10 cellular contexts compared by ENCODE assay signal in the genomic region with DNA sequence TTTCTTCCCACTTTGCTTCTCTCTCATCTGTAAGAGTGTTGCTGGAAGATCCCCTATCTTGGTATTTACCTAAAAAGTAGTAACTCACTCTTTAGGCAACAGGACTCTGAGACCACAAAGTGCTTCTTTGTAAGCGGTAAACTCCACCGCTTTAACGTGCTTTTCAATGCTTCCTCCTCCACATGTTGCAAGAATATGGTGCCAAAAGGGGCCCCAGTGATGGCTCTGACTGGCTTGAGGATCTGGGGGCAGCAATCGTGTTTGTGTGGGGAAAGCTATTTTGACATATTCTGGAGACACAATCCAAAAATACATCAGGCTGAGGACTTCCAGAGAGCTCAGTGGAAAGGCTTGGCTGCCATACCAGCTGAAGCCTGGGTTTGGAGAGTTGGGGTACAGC. TPM values are rescaled to one million over a fixed set of nuclear protein-coding genes. Genes with fewer than 3 reads are reported as not detected.
DNase-seq lines count a peak whose midpoint lies in the region; TF ChIP-seq lines count a peak whose summit lies in the region.
"Had no signal": no experiment of that assay in that cellular context is flagged by ENCODE, and none has a peak within 500 bp of the region (broad histone marks: within the 10 kb centered on the region; RNA-seq: fewer than 3 reads in every experiment).

No MANE protein-coding gene starts in this region.

- H3K36me3 Mint-ChIP-seq in MCF 10A (ENCODE audit: insufficient read depth, unreplicated experiment), result peaks cover 33% of the 10 kb centered on the region

- dilution Hi-C loops in mammary epithelial cell (cut with HindIII; ENCODE audit: low sequenced_read_pairs), result no loop called here

- peaks cover 33% of the 10 kb centered on the region; the same call in 1 of the 2 replicates for H3F3A ChIP-seq in PC-9 (ENCODE audit: insufficient read depth, low read depth)

- H3K4me3 ChIP-seq in mammary epithelial cell (replicated peaks in 1 of 3; ENCODE audit: insufficient read depth in 1 of 3, low read depth in 2 of 3, low read length in 3 of 3) (no peak overlapping the region), SK-N-MC (no peak overlapping the region), fibroblast of villous mesenchyme (ENCODE audit: low read depth, low read length) (no peak overlapping the region), tibial artery (no peak overlapping the region), PC-9 (no peak overlapping the region)

- H3K27me3 ChIP-seq in mammary epithelial cell (ENCODE audit: insufficient read depth, low read length) (no peaks in the 10 kb centered on the region), tibial artery (no peaks in the 10 kb centered on the region), PC-9 (ENCODE audit: insufficient read depth, low read depth) (no peaks in the 10 kb centered on the region)

- H3K4me1 ChIP-seq in mammary epithelial cell (ENCODE audit: insufficient read depth, low read length) (peaks cover 28% of the 10 kb centered on the region), tibial artery (peaks cover 0 to 42% (median 29%) of the 10 kb centered on the region in 4 donors), PC-9 (replicated peaks; ENCODE audit: insufficient read depth) (peaks cover 22% of the 10 kb centered on the region)

- BruUV-seq in MCF 10A (replicated peaks; lab: Mats Ljungman, UMichigan) (no TSS peak), mammary epithelial cell (replicated peaks; lab: Mats Ljungman, UMichigan) (no TSS peak), PC-9 (replicated peaks; lab: Mats Ljungman, UMichigan) (no TSS peak)

- H3K9ac ChIP-seq in mammary epithelial cell (ENCODE audit: insufficient read depth, low read length) (no peak overlapping the region), SK-N-MC (ENCODE audit: insufficient read length) (no peak overlapping the region)

- H3K36me3 ChIP-seq in mammary epithelial cell (ENCODE audit: insufficient read depth, low read length), result peaks cover 11% of the 10 kb centered on the region
- peaks cover 38% of the 10 kb centered on the region for H3K36me3 ChIP-seq in SK-N-MC (ENCODE audit: insufficient read depth, low read length)
- peaks cover 0 to 14% (median 0%) of the 10 kb centered on the region in 3 donors for H3K36me3 ChIP-seq in tibial artery
- peaks cover 33% of the 10 kb centered on the region for H3K36me3 ChIP-seq in PC-9 (ENCODE audit: low read depth)

- no peak for TF ChIP-seq CTCF in MCF 10A (IDR thresholded peaks at IDR 0.05; ENCODE audit: unreplicated experiment)
- no peak for TF ChIP-seq CTCF in mammary epithelial cell (conservative IDR thresholded peaks at IDR 0.05 in 1 of 2, IDR thresholded peaks at IDR 0.05 in 1 of 2; ENCODE audit: extremely low read depth in 1 of 2, insufficient read depth in 1 of 2, low read depth in 1 of 2, low read length in 2 of 2)
- no peak for TF ChIP-seq CTCF in fibroblast of villous mesenchyme (IDR thresholded peaks at IDR 0.05; ENCODE audit: insufficient read depth, low read depth, low read length)
- no peak for TF ChIP-seq CTCF in tibial artery (IDR thresholded peaks at IDR 0.05)
- no peak for TF ChIP-seq CTCF in PC-9 (conservative IDR thresholded peaks at IDR 0.05)

- H3K27ac ChIP-seq in mammary epithelial cell (ENCODE audit: insufficient read depth, low read depth, low read length) (no peak overlapping the region), SK-N-MC (peak overlapping the region; percentile 30; the same call in 1 of the 2 replicates), tibial artery (peak overlapping the region; percentile 23 to 78), PC-9 (no peak overlapping the region)

- no peak overlapping the region for H2AFZ ChIP-seq in mammary epithelial cell (ENCODE audit: low read depth, low read length)
- H2AFZ ChIP-seq in PC-9, result no peak overlapping the region

- CTCF ChIA-PET in MCF 10A (lab: Yijun Ruan, JAX), result interaction anchor here (0.6 to 5.2 kb wide), 18 partner anchors 9 to 719 kb away, joined by 3 to 64 read pairs (median 3); no protein-coding TSS in a partner anchor
- CTCF ChIA-PET in mammary epithelial cell (lab: Charles Lee; ENCODE audit: low non-redundant PET), result interaction anchor here (0.6 to 0.7 kb wide), 3 partner anchors 59 to 167 kb away, joined by 3 to 7 read pairs (median 3); no protein-coding TSS in a partner anchor
- CTCF ChIA-PET in HEK293T (lab: Yijun Ruan, JAX), result interaction anchor here (0.6 to 5.8 kb wide), 20 partner anchors 8 to 166 kb away, joined by 3 to 41 read pairs (median 4); a partner anchor contains a TSS
- CTCF ChIA-PET in PC-9 (lab: Charles Lee), result interaction anchor here (0.5 to 2.0 kb wide), 5 partner anchors 65 to 915 kb away, joined by 4 to 17 read pairs (median 7); no protein-coding TSS in a partner anchor

- WGBS in mammary epithelial cell (ENCODE audit: low coverage, missing lambda C conversion rate), result 76% methylated on average over 4 of the region's 4 CpGs

- in situ Hi-C loops in mammary epithelial cell (cut with MboI; ENCODE audit: low sequenced_read_pairs in 2 of 2), result loop anchor here (5.0 kb wide), 1 partner anchor 84 kb away; no protein-coding TSS in a partner anchor

- H4K20me1 ChIP-seq in mammary epithelial cell (ENCODE audit: insufficient read depth, low read length) (no peaks in the 10 kb centered on the region), PC-9 (ENCODE audit: insufficient read depth) (no peaks in the 10 kb centered on the region)

- H3K4me2 ChIP-seq in mammary epithelial cell (ENCODE audit: insufficient read depth, low read depth, low read length) (no peak overlapping the region), PC-9 (no peak overlapping the region)

- POLR2A ChIA-PET in MCF 10A (lab: Yijun Ruan, JAX) (interaction anchor here (0.6 to 2.8 kb wide), 5 partner anchors 11 to 237 kb away, joined by 3 to 18 read pairs (median 4); a partner anchor contains a TSS), HEK293T (lab: Yijun Ruan, JAX) (interaction anchor here (0.9 kb wide), 1 partner anchor 22 kb away, joined by 3 read pairs; no protein-coding TSS in a partner anchor), PC-9 (lab: Charles Lee; ENCODE audit: unreplicated experiment) (interaction anchor here (0.6 kb wide), 1 partner anchor 254 kb away, joined by 25 read pairs; no protein-coding TSS in a partner anchor)

- no peak overlapping the region for H3K4me3 Mint-ChIP-seq in MCF 10A (ENCODE audit: unreplicated experiment)

- no peak for DNase-seq in MCF 10A (ENCODE audit: unreplicated experiment)
- DNase-seq in mammary epithelial cell, result no peak
- no peak for DNase-seq in SK-N-MC (ENCODE audit: low read depth, low spot score)
- peak; percentile 63 for DNase-seq in fibroblast of villous mesenchyme (ENCODE audit: low read depth)
- DNase-seq in tibial artery, result peak in 1 of 2 donors; percentile 15
- no peak for DNase-seq in HEK293T (ENCODE audit: extremely low spot score)
- no peak for DNase-seq in NK-92 (lab: John Stamatoyannopoulos, UW; ENCODE audit: unreplicated experiment)
- DNase-seq in PC-9, result no peak
- DNase-seq: left colon had no signal

- H3K4me1 Mint-ChIP-seq in MCF 10A (ENCODE audit: insufficient read depth, unreplicated experiment), result peaks cover 17% of the 10 kb centered on the region

- H3K9me3 ChIP-seq in mammary epithelial cell (replicated peaks; ENCODE audit: insufficient read depth, low read length), result no peaks in the 10 kb centered on the region
- H3K9me3 ChIP-seq in SK-N-MC (ENCODE audit: low read depth, low read length), result no peaks in the 10 kb centered on the region
- H3K9me3 ChIP-seq in tibial artery, result no peaks in the 10 kb centered on the region
- no peaks in the 10 kb centered on the region for H3K9me3 ChIP-seq in PC-9 (ENCODE audit: insufficient read depth, low read depth)

- peak overlapping the region; percentile 7 for H3K27ac Mint-ChIP-seq in MCF 10A (ENCODE audit: low read depth, unreplicated experiment)

- H3K9me3 Mint-ChIP-seq in MCF 10A (ENCODE audit: unreplicated experiment), result no peaks in the 10 kb centered on the region

- intact Hi-C loops in MCF 10A (cut with micrococcal nuclease) (loop anchor here (1.0 kb wide), 2 partner anchors 85 to 167 kb away; no protein-coding TSS in a partner anchor), mammary epithelial cell (cut with micrococcal nuclease) (loop anchor here (1.0 to 2.0 kb wide), 4 partner anchors 41 to 229 kb away; no protein-coding TSS in a partner anchor), tibial artery (cut with DNase I; ENCODE audit: low total_unique reads) (loop anchor here (10.0 kb wide), 1 partner anchor 167 kb away; no protein-coding TSS in a partner anchor), PC-9 (cut with micrococcal nuclease; ENCODE audit: unreplicated experiment) (loop anchor here (1.0 kb wide), 3 partner anchors 63 to 167 kb away; no protein-coding TSS in a partner anchor)

- no peaks in the 10 kb centered on the region for H3K9me2 ChIP-seq in PC-9 (ENCODE audit: insufficient read depth)

- H3K79me2 ChIP-seq in mammary epithelial cell (ENCODE audit: insufficient read depth, low read length) (no peaks in the 10 kb centered on the region), PC-9 (ENCODE audit: low read depth) (no peaks in the 10 kb centered on the region)

- no peaks in the 10 kb centered on the region for H3K27me3 Mint-ChIP-seq in MCF 10A (ENCODE audit: insufficient read depth, unreplicated experiment)

TF ChIP-seq in HEK293T, 16 proteins besides CTCF, POLR2A, EP300 and RAD21:
- TF ChIP-seq ELF4 (IDR thresholded peaks at IDR 0.05) (no peak), FOXK2 (IDR thresholded peaks at IDR 0.05) (no peak), HDGF (IDR thresholded peaks at IDR 0.05; ENCODE audit: borderline replicate concordance) (no peak), FOXM1 (IDR thresholded peaks at IDR 0.05; ENCODE audit: borderline replicate concordance) (no peak)

RNA-seq across cellular contexts. Expression of a gene that starts 12.4 kb away (rescaled TPM):
- total RNA-seq in MCF 10A (2022), result not detected in 2 replicates
- under 1 TPM in 1 of 2 donors, not detected in 1; 0.31 TPM for total RNA-seq in mammary epithelial cell
- 0.10 TPM for polyA plus RNA-seq in mammary epithelial cell
- not detected for polyA minus RNA-seq in mammary epithelial cell
- under 0.01 and 0.32 TPM in 2 replicates for total RNA-seq in fibroblast of villous mesenchyme
- total RNA-seq in PC-9 (2021), result 0.37 and 0.40 TPM in 2 replicates
- total RNA-seq: A172 had no signal

RNA-seq across cellular contexts. Expression of a gene that starts 23.0 kb away (rescaled TPM):
- total RNA-seq in MCF 10A (2022), result 53.6 and 54.9 TPM in 2 replicates
- 10 to 100 TPM; 24.0 to 33.5 TPM for total RNA-seq in mammary epithelial cell
- 32.5 TPM for polyA plus RNA-seq in mammary epithelial cell
- 24.9 TPM for polyA minus RNA-seq in mammary epithelial cell
- 25.4 and 55.3 TPM in 2 replicates for total RNA-seq in fibroblast of villous mesenchyme
- total RNA-seq in PC-9 (2021), result 19.0 and 28.4 TPM in 2 replicates

RNA-seq across cellular contexts. Expression of a gene that starts 34.1 kb away (rescaled TPM):
- 36.9 and 43.1 TPM in 2 replicates for total RNA-seq in MCF 10A (2022)
- total RNA-seq in mammary epithelial cell, result 10 to 100 TPM; 34.3 to 42.2 TPM
- 20.7 TPM for polyA plus RNA-seq in mammary epithelial cell
- polyA minus RNA-seq in mammary epithelial cell, result 23.8 TPM
- total RNA-seq in fibroblast of villous mesenchyme, result 48.3 and 63.9 TPM in 2 replicates
- total RNA-seq in PC-9 (2021), result 28.7 and 40.1 TPM in 2 replicates

Comparison
In these comparisons a context has a peak if more than half of its experiments do, and no peak if none do; other contexts are left out.
1. H3K27ac ChIP-seq: peak in SK-N-MC (single experiment) and tibial artery (2 of 2); none in mammary epithelial cell (single experiment) and PC-9 (single experiment).